8 cellular contexts compared by ENCODE assay signal in genomic region chr13:54029226-54029625, GRCh38.
DNase-seq lines count a peak whose midpoint lies in the region; ATAC-seq, FAIRE-seq and TF ChIP-seq lines count a peak whose summit lies in the region.

No MANE protein-coding gene starts in this region.

- H3K9me3 Mint-ChIP-seq in astrocyte (ENCODE audit: unreplicated experiment): peaks cover 7% of the 10 kb centered on the region

- H3K4me1 ChIP-seq in astrocyte (ENCODE audit: insufficient read depth, low read length): no peaks in the 10 kb centered on the region

- peak overlapping the region; percentile 32 for H3K27ac ChIP-seq in astrocyte (ENCODE audit: low read depth, low read length)

- ATAC-seq in GM21619 (IDR thresholded peaks at IDR 0.05; ENCODE audit: unreplicated experiment): peak; percentile 100

- FAIRE-seq in astrocyte (lab: Jason Lieb, UNC) (peak; percentile 50), GM12892 (lab: Jason Lieb, UNC) (no peak)

- no peaks in the 10 kb centered on the region for H3K27me3 ChIP-seq in astrocyte (ENCODE audit: insufficient read depth, low read length)

- CTCF ChIA-PET in GM10248 (lab: Yijun Ruan, JAX): no interaction called here

- no peak overlapping the region for H3K9ac ChIP-seq in astrocyte (ENCODE audit: low read length)

- H2AFZ ChIP-seq in astrocyte (ENCODE audit: low read depth, low read length): peak overlapping the region; percentile 49

- TF ChIP-seq CTCF in GM10248 (IDR thresholded peaks at IDR 0.05; ENCODE audit: control extremely low read depth, extremely low read depth, low read depth, missing control alignments) (no peak), astrocyte (IDR thresholded peaks at IDR 0.05; ENCODE audit: insufficient read depth, low read depth, low read length) (no peak)

- H3K36me3 Mint-ChIP-seq in astrocyte (ENCODE audit: low read depth, unreplicated experiment): no peaks in the 10 kb centered on the region

- no peak overlapping the region for H3K4me3 ChIP-seq in astrocyte (ENCODE audit: insufficient read depth, low read depth, low read length)

- H3K4me2 ChIP-seq in astrocyte (ENCODE audit: low read length): peak overlapping the region; percentile 23

- H3K9me3 ChIP-seq in astrocyte (ENCODE audit: insufficient read depth, low read depth, low read length): no peaks in the 10 kb centered on the region

- no peaks in the 10 kb centered on the region for H3K27me3 Mint-ChIP-seq in astrocyte (ENCODE audit: low read depth, unreplicated experiment)

- H4K20me1 ChIP-seq in astrocyte (ENCODE audit: insufficient read depth, low read length): no peaks in the 10 kb centered on the region

- no peak for TF ChIP-seq POLR2A in GM12892 (IDR thresholded peaks at IDR 0.05; ENCODE audit: low read depth, low read length)

- H3K4me3 Mint-ChIP-seq in astrocyte (ENCODE audit: unreplicated experiment): no peak overlapping the region

- H3K36me3 ChIP-seq in astrocyte (ENCODE audit: insufficient read depth, low read length): no peaks in the 10 kb centered on the region

- peak overlapping the region; percentile 99 for H3K27ac Mint-ChIP-seq in astrocyte (ENCODE audit: unreplicated experiment)

- peak; percentile 16 for DNase-seq in GM10248 (ENCODE audit: extremely low spot score)
- peak; percentile 97 for DNase-seq in HT1080 (ENCODE audit: low read depth)
- peak; percentile 66 for DNase-seq in astrocyte (ENCODE audit: low read depth)
- DNase-seq in hippocampal formation (lab: John Stamatoyannopoulos, UW): no peak
- no peak for DNase-seq in NCI-H1092 treated with DMSO at 0.1 percent for 48 hours (lab: John Stamatoyannopoulos, UW)
- DNase-seq in GM12892 (ENCODE audit: insufficient read length): no peak
- DNase-seq in Ammon's horn (ENCODE audit: low spot score): no peak

- POLR2A ChIA-PET in GM10248 (lab: Yijun Ruan, JAX): no interaction called here

- H3K79me2 ChIP-seq in astrocyte (ENCODE audit: insufficient read depth, low read length): no peaks in the 10 kb centered on the region

- H3K4me1 Mint-ChIP-seq in astrocyte (ENCODE audit: low read depth, unreplicated experiment): peaks cover 14% of the 10 kb centered on the region

Comparison
In these comparisons a context has a peak if more than half of its experiments do, and no peak if none do; other contexts are left out.
1. DNase-seq: peak in GM10248 (single experiment), HT1080 (single experiment) and astrocyte (single experiment); none in hippocampal formation (0 of 2), NCI-H1092 treated with DMSO at 0.1 percent for 48 hours (single experiment), GM12892 (single experiment) and Ammon's horn (single experiment).